8 cellular contexts compared by ENCODE assay signal in genomic region chr3:179653777-179654117, GRCh38. TPM values are rescaled to one million over a fixed set of nuclear protein-coding genes. Genes with fewer than 3 reads are reported as not detected.
DNase-seq lines count a peak whose midpoint lies in the region; ATAC-seq and TF ChIP-seq lines count a peak whose summit lies in the region.

No MANE protein-coding gene starts in this region.

- peaks cover 26% of the 10 kb centered on the region for H3K4me1 Mint-ChIP-seq in activated T-helper 2 cell treated with anti-CD3 and anti-CD28 coated beads, Interferon-gamma antibody, Interleukin-2, Interleukin-4, amounts not matched to agents 10 μg/mL and 5 μg/mL and 100 μg/mL, durations not matched to agents 14 hours and 24 hours and 36 hours (ENCODE audit: low read depth)

- peak overlapping the region; percentile 83 for H3K27ac Mint-ChIP-seq in activated T-helper 2 cell treated with anti-CD3 and anti-CD28 coated beads, Interferon-gamma antibody, Interleukin-2, Interleukin-4, amounts not matched to agents 10 μg/mL and 5 μg/mL and 100 μg/mL, durations not matched to agents 14 hours and 24 hours and 36 hours

- intact Hi-C loops in activated T-helper 2 cell treated with anti-CD3 and anti-CD28 coated beads, Interferon-gamma antibody, Interleukin-2, Interleukin-4, amounts not matched to agents 10 μg/mL and 5 μg/mL and 100 μg/mL, durations not matched to agents 14 hours and 24 hours and 36 hours (cut with micrococcal nuclease), result loop anchor here (1.0 to 10.0 kb wide), 8 partner anchors 44 to 1259 kb away; partner anchors contain the start of genes FXR1, MFN1, MRPL47 and NDUFB5

- no peaks in the 10 kb centered on the region for H3K27me3 ChIP-seq in iPS DF 6.9 (ENCODE audit: control insufficient read depth, insufficient read depth, low read length)

- H3K9me3 ChIP-seq in iPS DF 6.9 (ENCODE audit: control insufficient read depth, insufficient read depth, low read length), result no peaks in the 10 kb centered on the region

- WGBS in iPS DF 6.9 (ENCODE audit: insufficient coverage, insufficient read length), result no CpG with 5 or more reads among the region's 15 CpGs

- TF ChIP-seq POLR2A in GM18505 (IDR thresholded peaks at IDR 0.05; ENCODE audit: borderline replicate concordance, extremely low read depth, insufficient read depth, insufficient read length), result no peak

- TF ChIP-seq CTCF in 22Rv1 (IDR thresholded peaks at IDR 0.05), result no peak

- peaks cover 10% of the 10 kb centered on the region for H3K27me3 Mint-ChIP-seq in activated T-helper 2 cell treated with anti-CD3 and anti-CD28 coated beads, Interferon-gamma antibody, Interleukin-2, Interleukin-4, amounts not matched to agents 10 μg/mL and 5 μg/mL and 100 μg/mL, durations not matched to agents 14 hours and 24 hours and 36 hours (ENCODE audit: low read depth)

- H3K4me3 Mint-ChIP-seq in activated T-helper 2 cell treated with anti-CD3 and anti-CD28 coated beads, Interferon-gamma antibody, Interleukin-2, Interleukin-4, amounts not matched to agents 10 μg/mL and 5 μg/mL and 100 μg/mL, durations not matched to agents 14 hours and 24 hours and 36 hours (ENCODE audit: low read depth), result peak overlapping the region; percentile 94

- DNase-seq in activated T-helper 2 cell treated with anti-CD3 and anti-CD28 coated beads, Interferon-gamma antibody, Interleukin-2, Interleukin-4, amounts not matched to agents 10 μg/mL and 5 μg/mL and 100 μg/mL, durations not matched to agents 14 hours and 24 hours and 36 hours (ENCODE audit: low spot score), result peak; percentile 11
- DNase-seq in iPS DF 6.9 (ENCODE audit: low read depth, low spot score), result no peak
- DNase-seq in stimulated activated CD4-positive, alpha-beta T cell treated with anti-CD3 and anti-CD28 coated beads, Interleukin-15, amount 100 ng/mL, for 24 hours, result peak; percentile 48
- no peak for DNase-seq in NAMALWA (ENCODE audit: low spot score)

- peaks cover 5% of the 10 kb centered on the region for H3K36me3 Mint-ChIP-seq in activated T-helper 2 cell treated with anti-CD3 and anti-CD28 coated beads, Interferon-gamma antibody, Interleukin-2, Interleukin-4, amounts not matched to agents 10 μg/mL and 5 μg/mL and 100 μg/mL, durations not matched to agents 14 hours and 24 hours and 36 hours (ENCODE audit: low read depth)

- H3K27ac ChIP-seq in 22Rv1 (peak overlapping the region; percentile 83), iPS DF 6.9 (ENCODE audit: low read length) (no peak overlapping the region)

- peak overlapping the region; percentile 88 for H3K4me3 ChIP-seq in iPS DF 6.9 (ENCODE audit: low read length)

- H3K36me3 ChIP-seq in iPS DF 6.9 (ENCODE audit: control insufficient read depth, insufficient read depth, low read length), result no peaks in the 10 kb centered on the region

- ATAC-seq in HG02852 (IDR thresholded peaks at IDR 0.05; ENCODE audit: unreplicated experiment) (peak; percentile 0), HG03196 (IDR thresholded peaks at IDR 0.05; ENCODE audit: unreplicated experiment) (no peak), GM18505 (IDR thresholded peaks at IDR 0.05; ENCODE audit: unreplicated experiment) (no peak)

- H3K9me3 Mint-ChIP-seq in activated T-helper 2 cell treated with anti-CD3 and anti-CD28 coated beads, Interferon-gamma antibody, Interleukin-2, Interleukin-4, amounts not matched to agents 10 μg/mL and 5 μg/mL and 100 μg/mL, durations not matched to agents 14 hours and 24 hours and 36 hours, result no peaks in the 10 kb centered on the region

- H3K4me1 ChIP-seq in iPS DF 6.9 (ENCODE audit: control insufficient read depth, insufficient read depth, low read length), result peaks cover 4% of the 10 kb centered on the region; the same call in 1 of the 2 replicates

RNA-seq across cellular contexts. Expression of gene USP13, which starts 0.9 kb away (rescaled TPM):
- 16.4 and 17.0 TPM in 2 replicates for total RNA-seq in activated T-helper 2 cell treated with anti-CD3 and anti-CD28 coated beads, Interferon-gamma antibody, Interleukin-2, Interleukin-4, amounts not matched to agents 10 μg/mL and 5 μg/mL and 100 μg/mL, durations not matched to agents 14 hours and 24 hours and 36 hours

RNA-seq across cellular contexts. Expression of gene NDUFB5, which starts 49.2 kb away (rescaled TPM):
- 90.3 and 91.6 TPM in 2 replicates for total RNA-seq in activated T-helper 2 cell treated with anti-CD3 and anti-CD28 coated beads, Interferon-gamma antibody, Interleukin-2, Interleukin-4, amounts not matched to agents 10 μg/mL and 5 μg/mL and 100 μg/mL, durations not matched to agents 14 hours and 24 hours and 36 hours

RNA-seq across cellular contexts. Expression of gene MRPL47, which starts 49.3 kb away (rescaled TPM):
- total RNA-seq in activated T-helper 2 cell treated with anti-CD3 and anti-CD28 coated beads, Interferon-gamma antibody, Interleukin-2, Interleukin-4, amounts not matched to agents 10 μg/mL and 5 μg/mL and 100 μg/mL, durations not matched to agents 14 hours and 24 hours and 36 hours, result 61.2 and 64.4 TPM in 2 replicates

Comparison
In these comparisons a context has a peak if more than half of its experiments do, and no peak if none do; other contexts are left out.
1. DNase-seq: peak in activated T-helper 2 cell treated with anti-CD3 and anti-CD28 coated beads, Interferon-gamma antibody, Interleukin-2, Interleukin-4, amounts not matched to agents 10 μg/mL and 5 μg/mL and 100 μg/mL, durations not matched to agents 14 hours and 24 hours and 36 hours (single experiment) and stimulated activated CD4-positive, alpha-beta T cell treated with anti-CD3 and anti-CD28 coated beads, Interleukin-15, amount 100 ng/mL, for 24 hours (single experiment); none in iPS DF 6.9 (single experiment) and NAMALWA (single experiment).